ENCODE assay signal across 22 cellular contexts in genomic region chr14:41137741-41138140, GRCh38.
DNase-seq lines count a peak whose midpoint lies in the region; ATAC-seq and TF ChIP-seq lines count a peak whose summit lies in the region.
"Had no signal": no experiment of that assay in that cellular context is flagged by ENCODE, and none has a peak within 500 bp of the region (broad histone marks: within the 10 kb centered on the region; RNA-seq: fewer than 3 reads in every experiment).

No MANE protein-coding gene starts in this region.

- H3K27me3 ChIP-seq in RWPE2 (ENCODE audit: insufficient read depth, poor library complexity, severe bottlenecking) (no peaks in the 10 kb centered on the region), smooth muscle cell (ENCODE audit: low read depth) (no peaks in the 10 kb centered on the region), uterus (no peaks in the 10 kb centered on the region)
- H3K27me3 ChIP-seq: BLaER1 treated with 17β-estradiol and CSF1 and Interleukin-3, amounts not matched to agents 10 nM and 100 nM; MG63; Peyer's patch had no signal

- WGBS in smooth muscle cell (ENCODE audit: low lambda C conversion rate): 81% methylated on average over 2 of the region's 2 CpGs

- intact Hi-C loops in uterus (cut with DNase I; ENCODE audit: low total_unique reads): no loop called here

- no peaks in the 10 kb centered on the region for H3F3A ChIP-seq in smooth muscle cell (ENCODE audit: low read depth)

- H3K36me3 ChIP-seq in RWPE2 (ENCODE audit: low read depth) (no peaks in the 10 kb centered on the region), smooth muscle cell (ENCODE audit: low read depth) (no peaks in the 10 kb centered on the region), uterus (no peaks in the 10 kb centered on the region)
- H3K36me3 ChIP-seq: BLaER1 treated with 17β-estradiol and CSF1 and Interleukin-3, amounts not matched to agents 10 nM and 100 nM; MG63; Peyer's patch had no signal

- peak; percentile 23 for DNase-seq in DMS79 treated with DMSO at 0.1 percent for 48 hours (lab: John Stamatoyannopoulos, UW)
- no peak for DNase-seq in DMS79 (lab: John Stamatoyannopoulos, UW)
- DNase-seq in RWPE2 (ENCODE audit: low spot score): no peak
- DNase-seq in epithelial cell of esophagus (ENCODE audit: low read depth): peak; percentile 70
- DNase-seq in smooth muscle cell (lab: John Stamatoyannopoulos, UW; ENCODE audit: unreplicated experiment): no peak
- DNase-seq in GM19240 (ENCODE audit: insufficient read length, low spot score): no peak
- no peak for DNase-seq in uterus
- no peak for DNase-seq in NCI-H2107 treated with DMSO at 0.1 percent for 48 hours (lab: John Stamatoyannopoulos, UW; ENCODE audit: unreplicated experiment)
- DNase-seq: CD8-positive, alpha-beta memory T cell; GF-D8; GOT3; KG1; MG63; NCI-H1092; NCI-H187; NCI-H2171 treated with DMSO at 0.1 percent for 48 hours; NCI-H510A; Peyer's patch; SHP77; SK-N-SH; T-cell had no signal

- H3K9ac ChIP-seq in smooth muscle cell (ENCODE audit: low read depth): no peak overlapping the region
- H3K9ac ChIP-seq: BLaER1 treated with 17β-estradiol and CSF1 and Interleukin-3, amounts not matched to agents 10 nM and 100 nM; SK-N-SH had no signal

- no peak for TF ChIP-seq POLR2A in uterus (IDR thresholded peaks at IDR 0.05)

- H3K27ac ChIP-seq in RWPE2 (ENCODE audit: poor library complexity, severe bottlenecking): no peak overlapping the region
- peak overlapping the region; percentile 29 for H3K27ac ChIP-seq in smooth muscle cell (ENCODE audit: low read depth)
- no peak overlapping the region for H3K27ac ChIP-seq in uterus
- H3K27ac ChIP-seq: BLaER1 treated with 17β-estradiol and CSF1 and Interleukin-3, amounts not matched to agents 10 nM and 100 nM; Peyer's patch had no signal

- H3K79me2 ChIP-seq in smooth muscle cell (ENCODE audit: low read depth): no peaks in the 10 kb centered on the region

- H3K4me2 ChIP-seq in smooth muscle cell: no peak overlapping the region
- H3K4me2 ChIP-seq: BLaER1 treated with 17β-estradiol and CSF1 and Interleukin-3, amounts not matched to agents 10 nM and 100 nM; SK-N-SH had no signal

- H4K20me1 ChIP-seq in smooth muscle cell (ENCODE audit: low read depth): no peaks in the 10 kb centered on the region
- H4K20me1 ChIP-seq: BLaER1 treated with 17β-estradiol and CSF1 and Interleukin-3, amounts not matched to agents 10 nM and 100 nM had no signal

- no peak for TF ChIP-seq CTCF in RWPE2 (IDR thresholded peaks at IDR 0.05; ENCODE audit: poor library complexity, severe bottlenecking)
- TF ChIP-seq CTCF in epithelial cell of esophagus (IDR thresholded peaks at IDR 0.05; ENCODE audit: insufficient read depth, low read depth, low read length, missing control alignments): no peak
- TF ChIP-seq CTCF in smooth muscle cell (IDR thresholded peaks at IDR 0.05; ENCODE audit: borderline replicate concordance, insufficient read depth, poor library complexity, severe bottlenecking): no peak
- no peak for TF ChIP-seq CTCF in uterus (IDR thresholded peaks at IDR 0.05)

- H3K4me1 ChIP-seq in RWPE2 (ENCODE audit: insufficient read depth, poor library complexity, severe bottlenecking) (peaks cover 8% of the 10 kb centered on the region), smooth muscle cell (ENCODE audit: low read depth) (no peaks in the 10 kb centered on the region), uterus (no peaks in the 10 kb centered on the region)
- H3K4me1 ChIP-seq: BLaER1 treated with 17β-estradiol and CSF1 and Interleukin-3, amounts not matched to agents 10 nM and 100 nM; Peyer's patch had no signal

- H2AFZ ChIP-seq in smooth muscle cell (ENCODE audit: low read depth): no peak overlapping the region

- ATAC-seq in RWPE2 (ENCODE audit: low read depth): peak; percentile 76
- ATAC-seq: T-cell had no signal

- H3K4me3 ChIP-seq in RWPE2 (ENCODE audit: severe bottlenecking) (no peak overlapping the region), epithelial cell of esophagus (ENCODE audit: low read length) (no peak overlapping the region), smooth muscle cell (no peak overlapping the region), uterus (no peak overlapping the region)
- H3K4me3 ChIP-seq: BLaER1 treated with 17β-estradiol and CSF1 and Interleukin-3, amounts not matched to agents 10 nM and 100 nM; MG63; Peyer's patch had no signal

- H3K9me3 ChIP-seq in RWPE2 (ENCODE audit: severe bottlenecking) (no peaks in the 10 kb centered on the region), smooth muscle cell (replicated peaks; ENCODE audit: low read depth) (no peaks in the 10 kb centered on the region), uterus (no peaks in the 10 kb centered on the region)
- H3K9me3 ChIP-seq: BLaER1 treated with 17β-estradiol and CSF1 and Interleukin-3, amounts not matched to agents 10 nM and 100 nM; MG63; Peyer's patch; SK-N-SH had no signal

Comparison
In these comparisons a context has a peak if more than half of its experiments do, and no peak if none do; other contexts are left out.
1. DNase-seq: peak in DMS79 treated with DMSO at 0.1 percent for 48 hours (single experiment) and epithelial cell of esophagus (single experiment); none in DMS79 (single experiment), RWPE2 (single experiment), smooth muscle cell (single experiment), GM19240 (single experiment), uterus (0 of 2) and NCI-H2107 treated with DMSO at 0.1 percent for 48 hours (single experiment).